In the genomic region with DNA sequence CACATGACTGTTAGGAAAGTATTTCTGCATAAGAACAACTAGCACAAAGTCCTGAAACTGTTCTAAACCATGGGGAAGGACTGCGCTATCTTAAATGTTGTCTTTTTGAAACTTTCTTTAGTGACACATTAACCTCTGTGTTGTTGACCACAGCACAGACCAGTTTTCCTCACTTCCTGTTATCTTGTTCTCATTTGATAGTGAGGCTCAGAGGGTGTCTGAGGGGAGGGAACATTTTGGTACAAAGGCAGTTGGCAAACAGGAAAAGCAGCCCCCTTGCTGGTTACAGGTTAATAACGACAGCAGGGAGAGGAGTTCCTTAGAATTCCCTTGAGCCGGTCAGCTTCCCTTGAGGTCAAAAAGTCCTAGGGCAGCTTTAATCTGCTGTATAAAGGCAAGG, we compare ENCODE assay signal across 11 cellular contexts.
A peak's percentile ranks its signal among the peaks of the same experiment; 100 is the strongest.
DNase-seq lines count a peak whose midpoint lies in the region; ATAC-seq lines count a peak whose summit lies in the region.
"Had no signal": no experiment of that assay in that cellular context is flagged by ENCODE, and none has a peak within 500 bp of the region (broad histone marks: within the 10 kb centered on the region; RNA-seq: fewer than 3 reads in every experiment).

No MANE protein-coding gene starts in this region.

- peak; percentile 98 for ATAC-seq in GM18858 (IDR thresholded peaks at IDR 0.05; ENCODE audit: unreplicated experiment)
- ATAC-seq in GM21825 (IDR thresholded peaks at IDR 0.05; ENCODE audit: unreplicated experiment), result peak; percentile 99
- ATAC-seq in HG03521 (IDR thresholded peaks at IDR 0.05; ENCODE audit: unreplicated experiment), result peak; percentile 99
- ATAC-seq in sciatic nerve, result no peak

- intact Hi-C loops in sciatic nerve (cut with DNase I), result no loop called here

- peak; percentile 28 for DNase-seq in iPS-NIHi11 (ENCODE audit: low spot score)
- DNase-seq in cerebellum (ENCODE audit: low spot score), result no peak
- no peak for DNase-seq in sciatic nerve (ENCODE audit: low spot score)
- DNase-seq in inferior parietal cortex (ENCODE audit: extremely low spot score), result no peak
- DNase-seq in mucosa of gallbladder (ENCODE audit: low spot score), result no peak
- DNase-seq: COR-L47; pancreas; stimulated activated naive CD4-positive, alpha-beta T cell had no signal
